9 cellular contexts compared by ENCODE assay signal in the genomic region with DNA sequence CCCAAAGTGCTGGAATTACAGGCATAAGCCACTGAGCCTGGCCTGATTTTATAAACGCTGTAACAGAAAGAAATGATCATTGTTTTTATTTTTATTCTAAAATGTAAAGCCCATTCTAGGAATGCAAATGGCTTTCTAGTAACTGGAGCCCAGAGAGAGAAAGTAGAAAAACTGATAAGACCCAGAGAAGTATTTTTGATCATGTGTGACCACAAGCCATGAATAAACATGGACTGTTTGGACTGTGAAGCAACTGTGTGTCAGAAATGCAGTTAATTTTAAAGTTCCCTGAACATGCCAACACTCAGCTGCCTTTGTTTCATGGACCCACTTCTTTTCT. TPM values are rescaled to one million over a fixed set of nuclear protein-coding genes. Genes with fewer than 3 reads are reported as not detected.
DNase-seq lines count a peak whose midpoint lies in the region; ATAC-seq and TF ChIP-seq lines count a peak whose summit lies in the region.
"Had no signal": no experiment of that assay in that cellular context is flagged by ENCODE, and none has a peak within 500 bp of the region (broad histone marks: within the 10 kb centered on the region; RNA-seq: fewer than 3 reads in every experiment).

No MANE protein-coding gene starts in this region.

- H3K4me1 Mint-ChIP-seq in activated T-cell treated with anti-CD3 and anti-CD28 coated beads, Interleukin-2, amount 50 U/mL, for 24 hours (ENCODE audit: low read depth), result peaks cover 27% of the 10 kb centered on the region

- H3K9me3 ChIP-seq in body of pancreas (no peaks in the 10 kb centered on the region), mesenchymal stem cell (ENCODE audit: control insufficient read depth, low read length) (no peaks in the 10 kb centered on the region), thyroid gland (no peaks in the 10 kb centered on the region)

- H3K4me3 ChIP-seq in body of pancreas, result no peak overlapping the region
- peak overlapping the region in 1 of 2 experiments; percentile 13 for H3K4me3 ChIP-seq in mesenchymal stem cell (ENCODE audit: insufficient read depth in 1 of 2, low read depth in 1 of 2, low read length in 2 of 2)
- H3K4me3 ChIP-seq in thyroid gland (replicated peaks in 1 of 3), result no peak overlapping the region
- H3K4me3 ChIP-seq: PC-9 had no signal

- H3K27me3 ChIP-seq in body of pancreas, result no peaks in the 10 kb centered on the region
- no peaks in the 10 kb centered on the region for H3K27me3 ChIP-seq in mesenchymal stem cell (ENCODE audit: control insufficient read depth in 1 of 2, insufficient read depth in 1 of 2, low read length in 2 of 2)
- H3K27me3 ChIP-seq in thyroid gland, result no peaks in the 10 kb centered on the region

- H3K4me1 ChIP-seq in body of pancreas (peaks cover 32% of the 10 kb centered on the region), mesenchymal stem cell (ENCODE audit: control insufficient read depth, insufficient read depth, low read depth, low read length) (peaks cover 2% of the 10 kb centered on the region), thyroid gland (peaks cover 23 to 26% of the 10 kb centered on the region in 2 donors)

- H2BK15ac ChIP-seq in mesenchymal stem cell (ENCODE audit: low read depth, poor library complexity, severe bottlenecking), result no peak overlapping the region

- peaks cover 15% of the 10 kb centered on the region for H3K79me1 ChIP-seq in mesenchymal stem cell (replicated peaks; ENCODE audit: low read length, poor library complexity, severe bottlenecking)

- no peak overlapping the region for H2BK5ac ChIP-seq in mesenchymal stem cell (ENCODE audit: low read depth, low read length, poor library complexity, severe bottlenecking)

- no peak for DNase-seq in activated T-cell treated with anti-CD3 and anti-CD28 coated beads, Interleukin-2, amount 50 U/mL, for 24 hours
- no peak for DNase-seq in activated T-cell treated with anti-CD3 and anti-CD28 coated beads, Interleukin-2, amount 50 U/mL, for 48 hours
- no peak for DNase-seq in body of pancreas
- no peak for DNase-seq in mesenchymal stem cell
- no peak for DNase-seq in thyroid gland
- DNase-seq in RPMI8226, result no peak
- DNase-seq in activated CD4-positive, alpha-beta T cell treated with anti-CD3 and anti-CD28 coated beads, Interleukin-2, amount 50 U/mL, for 4 hours, result no peak
- no peak for DNase-seq in NCI-H748 (lab: John Stamatoyannopoulos, UW; ENCODE audit: unreplicated experiment)
- DNase-seq: PC-9 had no signal

- no peak overlapping the region for H2AFZ ChIP-seq in mesenchymal stem cell (ENCODE audit: low read depth, low read length)
- H2AFZ ChIP-seq: PC-9 had no signal

- H3K4me3 Mint-ChIP-seq in activated T-cell treated with anti-CD3 and anti-CD28 coated beads, Interleukin-2, amount 50 U/mL, for 24 hours, result no peak overlapping the region

- intact Hi-C loops in body of pancreas (cut with DNase I) (no loop called here), thyroid gland (cut with DNase I) (no loop called here)

- no peak overlapping the region for H4K91ac ChIP-seq in mesenchymal stem cell (ENCODE audit: low read length)

- no peaks in the 10 kb centered on the region for H3K27me3 Mint-ChIP-seq in activated T-cell treated with anti-CD3 and anti-CD28 coated beads, Interleukin-2, amount 50 U/mL, for 24 hours

- no peak overlapping the region for H3K18ac ChIP-seq in mesenchymal stem cell (ENCODE audit: low read depth in 1 of 2, low read length in 2 of 2)

- no peaks in the 10 kb centered on the region for H3K9me3 Mint-ChIP-seq in activated T-cell treated with anti-CD3 and anti-CD28 coated beads, Interleukin-2, amount 50 U/mL, for 24 hours

- H3K14ac ChIP-seq in mesenchymal stem cell (ENCODE audit: low read length in 2 of 2), result no peak overlapping the region

- H3K36me3 Mint-ChIP-seq in activated T-cell treated with anti-CD3 and anti-CD28 coated beads, Interleukin-2, amount 50 U/mL, for 24 hours (ENCODE audit: low read depth), result peaks cover 26% of the 10 kb centered on the region

- no peak overlapping the region for H4K8ac ChIP-seq in mesenchymal stem cell (ENCODE audit: low read length)

- 54 to 57% methylated on average over 1 of the region's 1 CpG for WGBS in body of pancreas, 2 donors
- no CpG with 5 or more reads among the region's 1 CpG for WGBS in mesenchymal stem cell
- 52 to 57% methylated on average over 1 of the region's 1 CpG for WGBS in thyroid gland, 2 donors

- H2AK5ac ChIP-seq in mesenchymal stem cell (ENCODE audit: low read length, severe bottlenecking), result no peak overlapping the region

- H3K9ac ChIP-seq in mesenchymal stem cell (ENCODE audit: low read length), result peak overlapping the region; percentile 43

- peak overlapping the region in 1 of 2 experiments; percentile 39 for H2BK12ac ChIP-seq in mesenchymal stem cell (ENCODE audit: low read length in 2 of 2)

- ATAC-seq in body of pancreas, result peak; percentile 45

- no peak overlapping the region for H3K4me2 ChIP-seq in mesenchymal stem cell (ENCODE audit: low read length, poor library complexity, severe bottlenecking)
- H3K4me2 ChIP-seq: PC-9 had no signal

- peak overlapping the region; percentile 27 for H2BK120ac ChIP-seq in mesenchymal stem cell (ENCODE audit: low read depth, low read length)

- TF ChIP-seq CTCF in body of pancreas (IDR thresholded peaks at IDR 0.05), result no peak
- no peak for TF ChIP-seq CTCF in thyroid gland (IDR thresholded peaks at IDR 0.05)

- H3K36me3 ChIP-seq in body of pancreas (replicated peaks in 1 of 2; ENCODE audit: insufficient read depth in 1 of 2, low read depth in 2 of 2) (no peaks in the 10 kb centered on the region), mesenchymal stem cell (ENCODE audit: control insufficient read depth in 1 of 2, insufficient read depth in 2 of 2, low read depth in 1 of 2, low read length in 2 of 2) (no peaks in the 10 kb centered on the region), thyroid gland (no peaks in the 10 kb centered on the region)

- TF ChIP-seq POLR2A in body of pancreas (IDR thresholded peaks at IDR 0.05) (no peak), thyroid gland (IDR thresholded peaks at IDR 0.05) (no peak)

- H3K27ac ChIP-seq in body of pancreas (peak overlapping the region in 2 of 4 donors; percentile 52 to 58), mesenchymal stem cell (ENCODE audit: low read length, poor library complexity, severe bottlenecking) (no peak overlapping the region), thyroid gland (peak overlapping the region; percentile 34 to 83 (median 82))
- H3K27ac ChIP-seq: PC-9 had no signal

- H3K27ac Mint-ChIP-seq in activated T-cell treated with anti-CD3 and anti-CD28 coated beads, Interleukin-2, amount 50 U/mL, for 24 hours, result peak overlapping the region; percentile 15

- no peak overlapping the region for H3K23ac ChIP-seq in mesenchymal stem cell (ENCODE audit: low read length in 2 of 2)

- no peak overlapping the region for H3K4ac ChIP-seq in mesenchymal stem cell (ENCODE audit: low read depth in 1 of 2, low read length in 2 of 2)

RNA-seq across cellular contexts. Expression of a gene that starts 39.7 kb away (rescaled TPM):
- total RNA-seq in body of pancreas, result 10 to 100 TPM; 13.0 to 33.9 TPM
- polyA plus RNA-seq in mesenchymal stem cell (2013, experiment 1 of 2), result 22.2 TPM
- polyA plus RNA-seq in mesenchymal stem cell (2013, experiment 2 of 2), result 22.1 TPM
- 10 to 100 TPM; 16.9 to 21.3 (median 19.2) TPM for total RNA-seq in thyroid gland
